ENCODE assay signal across 8 cellular contexts in genomic region chr2:221808488-221808887, GRCh38.
"Had no signal": no experiment of that assay in that cellular context is flagged by ENCODE, and none has a peak within 500 bp of the region (broad histone marks: within the 10 kb centered on the region; RNA-seq: fewer than 3 reads in every experiment).

No MANE protein-coding gene starts in this region.

- DNase-seq: GM23248, H9, HCEC 1CT, HFFc6, IMR-90, KG1 had no signal

- H3K4me3 Mint-ChIP-seq: H9, HFFc6 had no signal

- H3K27ac Mint-ChIP-seq: H9, HFFc6 had no signal

- H3K9me3 Mint-ChIP-seq: H9 had no signal

- H3K27ac ChIP-seq: GM23248, HL-60 had no signal

- H2AFZ ChIP-seq: GM23248 had no signal

- H3K4me3 ChIP-seq: GM23248, K562 had no signal
